ENCODE assay signal across 8 cellular contexts in the genomic region with DNA sequence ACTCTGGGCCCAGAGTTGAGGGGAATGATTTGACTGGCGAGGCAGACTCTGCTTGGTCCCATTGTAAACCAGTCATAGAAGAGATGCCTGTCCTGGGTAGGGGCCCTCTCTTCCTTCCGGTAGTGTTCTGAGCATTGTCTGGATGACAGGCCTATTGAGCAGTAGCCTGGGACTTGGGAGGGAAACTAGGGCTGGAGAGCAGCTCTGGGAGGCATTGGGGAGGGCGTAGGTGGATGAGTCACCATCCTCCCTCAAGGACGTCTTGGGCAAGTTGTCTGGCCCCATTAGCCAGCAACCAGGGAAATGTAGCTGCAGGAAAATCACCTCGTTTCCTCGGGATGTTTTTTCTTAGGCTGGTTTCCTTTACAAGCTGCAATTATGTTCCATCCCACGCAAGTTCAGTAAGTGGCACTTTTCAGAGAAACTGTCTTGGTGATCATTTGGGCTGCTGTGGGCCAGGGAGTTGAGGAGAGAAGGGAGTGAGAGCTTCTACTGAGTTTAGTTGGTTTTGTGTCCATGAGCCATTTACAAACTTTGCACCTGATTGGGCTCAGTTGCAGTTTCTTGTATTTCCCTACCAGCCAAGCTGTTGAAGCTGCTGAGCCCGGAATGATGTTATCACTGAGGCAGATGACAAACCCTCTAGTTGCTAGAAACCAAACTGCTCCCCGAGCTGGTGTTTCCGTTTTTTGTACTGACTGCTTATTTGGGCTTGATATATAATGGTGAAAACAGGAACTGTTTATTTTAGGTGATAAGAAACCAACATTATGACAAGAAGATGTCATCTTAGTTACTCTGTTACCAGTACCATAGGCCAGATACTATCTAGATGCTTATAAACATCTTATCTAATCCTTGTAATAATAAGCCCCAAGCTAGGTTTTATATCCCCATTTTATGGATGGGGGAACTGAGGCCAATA.
DNase-seq lines count a peak whose midpoint lies in the region; ATAC-seq and TF ChIP-seq lines count a peak whose summit lies in the region.

No MANE protein-coding gene starts in this region.

- peak overlapping the region; percentile 33; the same call in 1 of the 2 replicates for H3K27ac ChIP-seq in OCI-LY3 (ENCODE audit: low read length)

- H3K4me3 Mint-ChIP-seq in activated T-helper 17 cell treated with anti-CD3 and anti-CD28 coated beads, Interleukin-2, amount 50 U/mL, for 72 hours: peak overlapping the region; percentile 60

- H3K9ac ChIP-seq in OCI-LY3 (ENCODE audit: low read length): no peak overlapping the region

- peaks cover 14% of the 10 kb centered on the region for H3K4me1 ChIP-seq in OCI-LY3 (ENCODE audit: low read length)

- H3K4me1 Mint-ChIP-seq in activated T-helper 17 cell treated with anti-CD3 and anti-CD28 coated beads, Interleukin-2, amount 50 U/mL, for 72 hours: peaks cover 52% of the 10 kb centered on the region

- no peaks in the 10 kb centered on the region for H3K27me3 ChIP-seq in OCI-LY3 (ENCODE audit: low read depth, low read length)

- no peak for TF ChIP-seq CTCF in OCI-LY3 (IDR thresholded peaks at IDR 0.05; ENCODE audit: low read depth, low read length)

- no peaks in the 10 kb centered on the region for H3K9me3 ChIP-seq in OCI-LY3 (ENCODE audit: insufficient read depth, low read length)

- ATAC-seq in GM18858 (IDR thresholded peaks at IDR 0.05; ENCODE audit: unreplicated experiment): peak; percentile 82
- ATAC-seq in HG02943 (IDR thresholded peaks at IDR 0.05; ENCODE audit: low read depth, unreplicated experiment): peak; percentile 72
- peak; percentile 92 for ATAC-seq in activated T-helper 17 cell treated with anti-CD3 and anti-CD28 coated beads, Interleukin-2, amount 50 U/mL, for 72 hours (replicated peaks)

- peak overlapping the region; percentile 41 for H3K4me2 ChIP-seq in OCI-LY3 (ENCODE audit: low read length)

- no peak overlapping the region for H2AFZ ChIP-seq in OCI-LY3 (ENCODE audit: low read depth, low read length)

- no peaks in the 10 kb centered on the region for H3K36me3 ChIP-seq in OCI-LY3 (replicated peaks; ENCODE audit: low read depth, low read length)

- H3K36me3 Mint-ChIP-seq in activated T-helper 17 cell treated with anti-CD3 and anti-CD28 coated beads, Interleukin-2, amount 50 U/mL, for 72 hours (ENCODE audit: low read depth): peaks cover 25% of the 10 kb centered on the region

- H3K4me3 ChIP-seq in OCI-LY3 (ENCODE audit: low read length): no peak overlapping the region

- no peaks in the 10 kb centered on the region for H3K27me3 Mint-ChIP-seq in activated T-helper 17 cell treated with anti-CD3 and anti-CD28 coated beads, Interleukin-2, amount 50 U/mL, for 72 hours

- H4K20me1 ChIP-seq in OCI-LY3 (ENCODE audit: insufficient read depth, low read length): no peaks in the 10 kb centered on the region

- H3K27ac Mint-ChIP-seq in activated T-helper 17 cell treated with anti-CD3 and anti-CD28 coated beads, Interleukin-2, amount 50 U/mL, for 72 hours: peak overlapping the region; percentile 98

- no peaks in the 10 kb centered on the region for H3K79me2 ChIP-seq in OCI-LY3 (ENCODE audit: low read length)

- intact Hi-C loops in posterior cingulate gyrus (cut with DNase I): no loop called here

- DNase-seq in glomerular visceral epithelial cell (ENCODE audit: extremely low spot score) (peak; percentile 93), posterior cingulate gyrus (peak in 6 of 10 donors; percentile 16 to 91 (median 54)), D341Med (ENCODE audit: low spot score) (no peak), NCI-H1417 (lab: John Stamatoyannopoulos, UW) (no peak)

- H3K9me3 Mint-ChIP-seq in activated T-helper 17 cell treated with anti-CD3 and anti-CD28 coated beads, Interleukin-2, amount 50 U/mL, for 72 hours: no peaks in the 10 kb centered on the region

Comparison
In these comparisons a context has a peak if more than half of its experiments do, and no peak if none do; other contexts are left out.
1. DNase-seq: peak in glomerular visceral epithelial cell (single experiment) and posterior cingulate gyrus (6 of 10); none in D341Med (single experiment) and NCI-H1417 (0 of 3).
2. Peak in every context shown above with its lines, with median percentiles within 50 percentile points of each other: ATAC-seq.